In the genomic region with DNA sequence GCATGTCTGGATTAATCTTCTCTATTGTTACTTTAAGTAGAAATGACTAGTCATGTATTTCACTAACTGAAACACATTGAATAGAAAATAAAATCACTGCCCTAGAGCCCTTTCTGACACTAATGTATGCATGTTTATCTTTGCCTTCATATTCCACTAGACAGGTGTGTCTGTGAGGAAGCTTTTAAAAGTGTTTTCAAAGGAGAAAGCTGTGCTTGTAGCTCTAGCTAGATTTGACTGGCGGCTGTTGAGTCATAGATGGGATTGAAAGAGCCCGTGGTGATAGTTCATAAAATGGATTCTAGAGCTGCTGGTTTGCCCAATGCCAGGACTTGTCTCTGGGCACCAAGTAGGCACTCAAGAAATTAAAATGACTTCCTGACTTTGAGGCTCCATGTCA, we compare ENCODE assay signal across 34 cellular contexts.
"Had no signal": no experiment of that assay in that cellular context is flagged by ENCODE, and none has a peak within 500 bp of the region (broad histone marks: within the 10 kb centered on the region; RNA-seq: fewer than 3 reads in every experiment).

No MANE protein-coding gene starts in this region.

- H3K4me1 ChIP-seq: adrenal gland, body of pancreas, breast epithelium had no signal

- H3K4me3 ChIP-seq: adrenal gland, body of pancreas, breast epithelium had no signal

- FAIRE-seq: astrocyte, TTC549 had no signal

- H3K27me3 ChIP-seq: adrenal gland, body of pancreas, brain microvascular endothelial cell, breast epithelium had no signal

- H3K36me3 ChIP-seq: adrenal gland, brain microvascular endothelial cell, breast epithelium had no signal

- DNase-seq: activated B cell treated with CpG ODN at 0.5 μM for 24 hours; activated CD4-positive, alpha-beta memory T cell treated with anti-CD3 and anti-CD28 coated beads for 36 hours; activated CD4-positive, alpha-beta T cell treated with anti-CD3 and anti-CD28 coated beads for 4 hours; activated CD4-positive, alpha-beta T cell treated with anti-CD3 and anti-CD28 coated beads, Interleukin-2, amount 10 ng/mL, durations not matched to agents 24 days and 14 days; activated CD4-positive, alpha-beta T cell treated with anti-CD3 and anti-CD28 coated beads, Interleukin-2, amount 50 U/mL, for 1 hour; activated CD4-positive, alpha-beta T cell treated with anti-CD3 and anti-CD28 coated beads, Interleukin-2, amount 50 U/mL, for 4 hours; activated CD4-positive, CD25-positive, alpha-beta regulatory T cell treated with anti-CD3 and anti-CD28 coated beads, Interleukin-2, amount 50 U/mL, for 72 hours; activated CD8-positive, alpha-beta memory T cell treated with anti-CD3 and anti-CD28 coated beads, Interleukin-2, amount 50 U/mL, for 4 hours; activated CD8-positive, alpha-beta T cell treated with anti-CD3 and anti-CD28 coated beads for 36 hours; activated effector memory CD4-positive, alpha-beta T cell treated with anti-CD3 and anti-CD28 coated beads, Interleukin-2, amount 50 U/mL, for 16 hours; activated gamma-delta T cell treated with Interleukin-2 at 50 U/mL for 16 hours; activated naive CD4-positive, alpha-beta T cell; activated naive CD4-positive, alpha-beta T cell treated with anti-CD3 and anti-CD28 coated beads for 36 hours; activated naive CD4-positive, alpha-beta T cell treated with anti-CD3 and anti-CD28 coated beads, Interleukin-2, amount 50 U/mL, for 16 hours; activated naive CD8-positive, alpha-beta T cell treated with anti-CD3 and anti-CD28 coated beads for 36 hours; activated T-cell treated with anti-CD3 and anti-CD28 coated beads for 4 hours; activated T-cell treated with anti-CD3 and anti-CD28 coated beads, Interleukin-2, amount 50 U/mL, for 1 hour; activated T-cell treated with anti-CD3 and anti-CD28 coated beads, Interleukin-2, amount 50 U/mL, for 4 hours; activated T-cell treated with anti-CD3 and anti-CD28 coated beads, Interleukin-2, amount 50 U/mL, for 72 hours; adrenal gland; amniotic stem cell; aorta; body of pancreas; brain microvascular endothelial cell; central memory CD4-positive, alpha-beta T cell; T-helper 1 cell; T-helper 2 cell; T-helper 9 cell had no signal

- H3K9me3 ChIP-seq: adrenal gland, body of pancreas, breast epithelium had no signal

- H3K27ac ChIP-seq: adrenal gland, body of pancreas, brain microvascular endothelial cell, breast epithelium, VCaP had no signal

- ATAC-seq: activated CD8-positive, alpha-beta T cell treated with anti-CD3 and anti-CD28 coated beads for 36 hours; activated naive CD4-positive, alpha-beta T cell treated with anti-CD3 and anti-CD28 coated beads, Interleukin-2, amount 50 U/mL, for 72 hours; activated T-cell treated with anti-CD3 and anti-CD28 coated beads, Interleukin-2, amount 50 U/mL, for 4 hours; activated T-cell treated with anti-CD3 and anti-CD28 coated beads, Interleukin-2, amount 50 U/mL, for 72 hours; activated T-helper 17 cell treated with anti-CD3 and anti-CD28 coated beads, Interleukin-2, amount 50 U/mL, for 72 hours; body of pancreas had no signal
